ENCODE assay signal across 27 cellular contexts in genomic region chr3:49213541-49213943, GRCh38.
"Had no signal": no experiment of that assay in that cellular context is flagged by ENCODE, and none has a peak within 500 bp of the region (broad histone marks: within the 10 kb centered on the region; RNA-seq: fewer than 3 reads in every experiment).

No MANE protein-coding gene starts in this region.

- H3K27me3 ChIP-seq: heart left ventricle, pancreas, stomach, testis, thyroid gland, transverse colon, upper lobe of left lung, vagina had no signal

- H3K4me1 ChIP-seq: prostate gland had no signal

- H3K36me3 ChIP-seq: pancreas, prostate gland, thyroid gland, transverse colon, upper lobe of left lung, vagina had no signal

- FAIRE-seq: islet of Langerhans, pancreas had no signal

- H3K27ac ChIP-seq: heart left ventricle, left ventricle myocardium inferior, pancreas, prostate gland, stomach, testis, thyroid gland, transverse colon, upper lobe of left lung, vagina had no signal

- H3K36me3 Mint-ChIP-seq: immature natural killer cell; memory B cell; natural killer cell; stimulated activated naive B cell treated with anti-CD40 and anti-IgM and Interleukin-4, amounts not matched to agents 10 μg/mL and 1 μg/mL and 100 μg/mL, for 72 hours had no signal

- H3K9me3 Mint-ChIP-seq: immature natural killer cell, memory B cell, natural killer cell had no signal

- H3K4me3 ChIP-seq: heart left ventricle, left ventricle myocardium inferior, pancreas, prostate gland, smooth muscle cell, stomach, testis, thyroid gland, transverse colon, upper lobe of left lung, vagina had no signal

- ATAC-seq: natural killer cell; pancreas; right cardiac atrium; stimulated activated naive B cell treated with anti-CD40 and anti-IgM and Interleukin-4, amounts not matched to agents 10 μg/mL and 1 μg/mL and 100 μg/mL, for 72 hours; stimulated activated naive CD8-positive, alpha-beta T cell treated with anti-CD3 and anti-CD28 coated beads, Interleukin-15, Interleukin-2, amounts not matched to agents 100 U/mL and 50 U/mL, for 24 hours had no signal

- H3K4me1 Mint-ChIP-seq: immature natural killer cell; memory B cell; naive B cell; natural killer cell; nephron progenitor cell; stimulated activated naive B cell treated with anti-CD40 and anti-IgM and Interleukin-4, amounts not matched to agents 10 μg/mL and 1 μg/mL and 100 μg/mL, for 72 hours had no signal

- H3K27ac Mint-ChIP-seq: immature natural killer cell; memory B cell; mesothelial cell of epicardium; natural killer cell; nephron progenitor cell; stimulated activated naive B cell treated with anti-CD40 and anti-IgM and Interleukin-4, amounts not matched to agents 10 μg/mL and 1 μg/mL and 100 μg/mL, for 72 hours had no signal

- H3K4me2 ChIP-seq: smooth muscle cell had no signal

- H3K9me3 ChIP-seq: pancreas, prostate gland, testis, thyroid gland, transverse colon, upper lobe of left lung, vagina had no signal

- H3K4me3 Mint-ChIP-seq: immature natural killer cell; memory B cell; mesothelial cell of epicardium; naive B cell; natural killer cell; nephron progenitor cell; stimulated activated naive B cell treated with anti-CD40 and anti-IgM and Interleukin-4, amounts not matched to agents 10 μg/mL and 1 μg/mL and 100 μg/mL, for 72 hours had no signal

- DNase-seq: heart left ventricle; hypothalamus; immature natural killer cell; left ventricle myocardium inferior; naive B cell; natural killer cell; nephron progenitor cell; nucleus accumbens; posterior cingulate gyrus; retina; right cardiac atrium; stimulated activated CD4-positive, alpha-beta T cell treated with anti-CD3 and anti-CD28 coated beads, Interleukin-1b, Interleukin-23, amount 100 ng/mL, for 48 hours; stimulated activated CD4-positive, alpha-beta T cell treated with anti-CD3 and anti-CD28 coated beads, Interleukin-2, amount 100 ng/mL, for 48 hours; stimulated activated naive B cell treated with anti-CD40 and anti-IgM and Interleukin-4, amounts not matched to agents 10 μg/mL and 1 μg/mL and 100 μg/mL, for 72 hours; stimulated activated naive CD8-positive, alpha-beta T cell treated with anti-CD3 and anti-CD28 coated beads, Interleukin-15, Interleukin-2, amounts not matched to agents 100 U/mL and 50 U/mL, for 24 hours; stomach; testis; thyroid gland; transverse colon had no signal
